In the genomic region with DNA sequence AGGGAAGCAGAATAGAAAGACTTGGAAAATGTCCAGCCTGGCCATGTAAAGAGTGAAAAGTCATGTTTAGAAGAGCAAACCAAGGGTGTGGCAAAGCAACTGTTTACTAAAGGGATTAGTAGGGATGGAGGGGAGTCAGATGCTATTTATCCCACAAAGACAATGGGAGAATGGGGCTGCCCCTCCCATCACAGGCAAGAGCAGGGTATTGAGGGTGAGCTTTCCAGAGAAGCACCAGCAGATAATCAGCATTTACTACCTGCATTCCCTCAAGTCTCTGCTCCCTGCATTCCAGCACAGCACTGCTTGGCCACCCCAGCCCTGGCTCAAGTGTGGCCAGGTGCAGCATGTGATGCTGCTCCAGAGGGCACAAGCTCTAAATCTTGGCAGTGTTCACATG, we compare ENCODE assay signal across 18 cellular contexts. TPM values are rescaled to one million over a fixed set of nuclear protein-coding genes. Genes with fewer than 3 reads are reported as not detected.
DNase-seq lines count a peak whose midpoint lies in the region; ATAC-seq, FAIRE-seq and TF ChIP-seq lines count a peak whose summit lies in the region.
"Had no signal": no experiment of that assay in that cellular context is flagged by ENCODE, and none has a peak within 500 bp of the region (broad histone marks: within the 10 kb centered on the region; RNA-seq: fewer than 3 reads in every experiment).

No MANE protein-coding gene starts in this region.

- no peaks in the 10 kb centered on the region for H3K36me3 ChIP-seq in HepG2 (replicated peaks in 1 of 2; ENCODE audit: control insufficient read depth in 1 of 2, insufficient read depth in 2 of 2, low read length in 2 of 2)
- no peaks in the 10 kb centered on the region for H3K36me3 ChIP-seq in right lobe of liver
- no peaks in the 10 kb centered on the region for H3K36me3 ChIP-seq in endodermal cell (ENCODE audit: control insufficient read depth, insufficient read depth, low read length)
- H3K36me3 ChIP-seq: BLaER1 had no signal

- H3K27me3 ChIP-seq in HepG2 (ENCODE audit: control insufficient read depth in 1 of 2, insufficient read depth in 2 of 2, low read length in 2 of 2) (no peaks in the 10 kb centered on the region), right lobe of liver (no peaks in the 10 kb centered on the region), endodermal cell (ENCODE audit: control insufficient read depth, insufficient read depth, low read length, poor library complexity, severe bottlenecking) (no peaks in the 10 kb centered on the region)
- H3K27me3 ChIP-seq: BLaER1 had no signal

- no peak overlapping the region for H3K4me3 Mint-ChIP-seq in endodermal cell
- no peak overlapping the region for H3K4me3 Mint-ChIP-seq in MCF 10A (ENCODE audit: unreplicated experiment)
- H3K4me3 Mint-ChIP-seq: CD8-positive, alpha-beta T cell had no signal

- ATAC-seq in HepG2 (peak; percentile 53), right lobe of liver (no peak), GM21367 (IDR thresholded peaks at IDR 0.05; ENCODE audit: unreplicated experiment) (no peak), GM18873 (IDR thresholded peaks at IDR 0.05; ENCODE audit: low FRiP score, unreplicated experiment) (no peak)
- ATAC-seq: CD8-positive, alpha-beta T cell; Right ventricle myocardium inferior had no signal

- TF ChIP-seq CTCF in HepG2 (CRISPR knock-in tag; IDR thresholded peaks at IDR 0.05): no peak
- no peak for TF ChIP-seq CTCF in right lobe of liver (IDR thresholded peaks at IDR 0.05)
- TF ChIP-seq CTCF in endodermal cell (conservative IDR thresholded peaks at IDR 0.05): no peak
- TF ChIP-seq CTCF in MCF 10A (IDR thresholded peaks at IDR 0.05; ENCODE audit: unreplicated experiment): no peak

- H3K9me3 ChIP-seq in HepG2 (ENCODE audit: low read length) (no peaks in the 10 kb centered on the region), right lobe of liver (no peaks in the 10 kb centered on the region), endodermal cell (ENCODE audit: control insufficient read depth, low read length) (peaks cover 7% of the 10 kb centered on the region)
- H3K9me3 ChIP-seq: BLaER1 had no signal

- H3K79me2 ChIP-seq in HepG2 (ENCODE audit: insufficient read depth, low read length): no peaks in the 10 kb centered on the region

- H3K4me3 ChIP-seq in HepG2 (replicated peaks in 1 of 3; ENCODE audit: insufficient read depth in 1 of 3, low read depth in 2 of 3, low read length in 3 of 3) (no peak overlapping the region), right lobe of liver (no peak overlapping the region), endodermal cell (ENCODE audit: low read length) (no peak overlapping the region)
- H3K4me3 ChIP-seq: BLaER1 had no signal

- H3K4me2 ChIP-seq in HepG2 (ENCODE audit: low read depth, low read length): no peak overlapping the region
- H3K4me2 ChIP-seq: BLaER1, KMS-11 had no signal

- DNase-seq in HepG2 (ENCODE audit: low spot score) (peak; percentile 37), right lobe of liver (no peak), NCI-H69 (lab: John Stamatoyannopoulos, UW) (peak; percentile 71), endodermal cell (peak; percentile 61), MCF 10A (ENCODE audit: unreplicated experiment) (no peak)
- DNase-seq in stimulated activated CD4-positive, alpha-beta T cell treated with anti-CD3 and anti-CD28 coated beads, Interleukin-12 subunit alpha, Interleukin-12 subunit beta, amount 100 ng/mL, for 4 hours: no peak
- DNase-seq: CD8-positive, alpha-beta T cell; NCI-H1048; NCI-H1436 treated with DMSO at 0.1 percent for 48 hours; NCI-H526; T-helper 1 cell had no signal

- in situ Hi-C loops in HepG2 (cut with HindIII; ENCODE audit: extremely low pct_ligation_motif_present, low pct_unique_long_range_greater_than_20kb): no loop called here

- H3K4me1 Mint-ChIP-seq in endodermal cell (peaks cover 14% of the 10 kb centered on the region), MCF 10A (ENCODE audit: insufficient read depth, unreplicated experiment) (no peaks in the 10 kb centered on the region)

- TF ChIP-seq POLR2A in HepG2 (IDR thresholded peaks at IDR 0.05; ENCODE audit: insufficient read depth in 1 of 2, low read depth in 2 of 2, low read length in 2 of 2): no peak
- TF ChIP-seq POLR2A in right lobe of liver (IDR thresholded peaks at IDR 0.05): no peak

- H3K36me3 Mint-ChIP-seq in endodermal cell (ENCODE audit: low read depth) (no peaks in the 10 kb centered on the region), MCF 10A (ENCODE audit: insufficient read depth, unreplicated experiment) (no peaks in the 10 kb centered on the region)
- H3K36me3 Mint-ChIP-seq: CD8-positive, alpha-beta T cell had no signal

- H3K4me1 ChIP-seq in HepG2 (ENCODE audit: insufficient read depth, low read length) (no peaks in the 10 kb centered on the region; the same call in 1 of the 2 replicates), right lobe of liver (no peaks in the 10 kb centered on the region), endodermal cell (ENCODE audit: control insufficient read depth, insufficient read depth, low read length) (peaks cover 4% of the 10 kb centered on the region)
- H3K4me1 ChIP-seq: BLaER1 had no signal

- POLR2A ChIA-PET in HepG2 (lab: Yijun Ruan, JAX) (no interaction called here), MCF 10A (lab: Yijun Ruan, JAX) (interaction anchor here (0.8 kb wide), 1 partner anchor 17 kb away, joined by 3 read pairs; no protein-coding TSS in a partner anchor)

- H3K27ac Mint-ChIP-seq in endodermal cell (peak overlapping the region; percentile 20), MCF 10A (ENCODE audit: low read depth, unreplicated experiment) (no peak overlapping the region)
- H3K27ac Mint-ChIP-seq: CD8-positive, alpha-beta T cell had no signal

- no peaks in the 10 kb centered on the region for H4K20me1 ChIP-seq in HepG2 (ENCODE audit: insufficient read depth, low read length)
- H4K20me1 ChIP-seq: BLaER1 had no signal

- TF ChIP-seq RAD21 in HepG2 (CRISPR knock-in tag; IDR thresholded peaks at IDR 0.05): no peak

- no peak for FAIRE-seq in HepG2 (lab: Jason Lieb, UNC)
- FAIRE-seq: GM12892, GM19239 had no signal

- TF ChIP-seq EP300 in HepG2 (IDR thresholded peaks at IDR 0.05; ENCODE audit: low read depth in 2 of 2, low read length in 2 of 2): no peak
- TF ChIP-seq EP300 in HepG2 (CRISPR knock-in tag; IDR thresholded peaks at IDR 0.05; ENCODE audit: borderline replicate concordance): no peak

- CTCF ChIA-PET in HepG2 (lab: Yijun Ruan, JAX; ENCODE audit: low intra/inter-chr PET ratio, low total read pairs): no interaction called here
- CTCF ChIA-PET in MCF 10A (lab: Yijun Ruan, JAX): interaction anchor here (0.6 to 1.2 kb wide), 2 partner anchors 12 to 21 kb away, joined by 4 read pairs; no protein-coding TSS in a partner anchor

- no peaks in the 10 kb centered on the region for H3K27me3 Mint-ChIP-seq in endodermal cell (ENCODE audit: insufficient read depth)
- no peaks in the 10 kb centered on the region for H3K27me3 Mint-ChIP-seq in MCF 10A (ENCODE audit: insufficient read depth, unreplicated experiment)

- intact Hi-C loops in HepG2 (cut with micrococcal nuclease; ENCODE audit: unreplicated experiment) (no loop called here), right lobe of liver (cut with DNase I) (no loop called here), MCF 10A (cut with micrococcal nuclease) (no loop called here)

- BruUV-seq in HepG2 (replicated peaks; lab: Mats Ljungman, UMichigan) (no TSS peak), MCF 10A (replicated peaks; lab: Mats Ljungman, UMichigan) (no TSS peak)

- H3K27ac ChIP-seq in HepG2 (ENCODE audit: extremely low read length, insufficient read depth, low read length) (no peak overlapping the region), right lobe of liver (no peak overlapping the region), endodermal cell (ENCODE audit: low read depth, low read length) (no peak overlapping the region)
- H3K27ac ChIP-seq: BLaER1, KMS-11 had no signal

- H3K9ac ChIP-seq in HepG2 (ENCODE audit: insufficient read depth, low read depth, low read length) (no peak overlapping the region), endodermal cell (ENCODE audit: extremely low read depth, low read length, poor library complexity, severe bottlenecking) (no peak overlapping the region)
- H3K9ac ChIP-seq: BLaER1, KMS-11 had no signal

- H2AFZ ChIP-seq in HepG2 (ENCODE audit: low read length): no peak overlapping the region

- H3K9me3 Mint-ChIP-seq in endodermal cell: peaks cover 13% of the 10 kb centered on the region
- H3K9me3 Mint-ChIP-seq in MCF 10A (ENCODE audit: unreplicated experiment): no peaks in the 10 kb centered on the region

RNA-seq across cellular contexts. Expression of gene QSER1, which starts 18.5 kb away (rescaled TPM):
- 17.3 and 46.6 TPM in 2 replicates for total RNA-seq in HepG2 (2016; rRNA removed; fragmentation: Illumina TruSeq; extraction: Trizol)
- 4.8 and 5.0 TPM in 2 replicates for total RNA-seq in HepG2 (2016; cell fraction: cytosol; rRNA removed; fragmentation: Illumina TruSeq; extraction: Trizol; ENCODE audit: low read depth)
- 15.6 and 43.0 TPM in 2 replicates for total RNA-seq in HepG2 (2016; cell fraction: insoluble cytoplasmic fraction; rRNA removed; fragmentation: Illumina TruSeq; extraction: Trizol)
- total RNA-seq in HepG2 (2016; cell fraction: membrane; rRNA removed; fragmentation: Illumina TruSeq; extraction: Trizol): 22.5 and 28.8 TPM in 2 replicates
- total RNA-seq in HepG2 (2016; cell fraction: nucleus; rRNA removed; fragmentation: Illumina TruSeq; extraction: Trizol): 34.3 and 37.9 TPM in 2 replicates
- 7.2 and 8.9 TPM in 2 replicates for polyA plus RNA-seq in HepG2 (2011; rRNA removed)
- polyA plus RNA-seq in HepG2 (2011; cell fraction: cytosol; rRNA removed): 3.4 and 6.2 TPM in 2 replicates
- polyA plus RNA-seq in HepG2 (2011; cell fraction: nucleus; rRNA removed): 9.4 and 9.5 TPM in 2 replicates
- polyA plus RNA-seq in HepG2 (2012): 10.3 and 11.4 TPM in 2 replicates
- polyA plus RNA-seq in HepG2 (2016; cell fraction: cytosol; fragmentation: Illumina TruSeq; extraction: Trizol; ENCODE audit: low read depth): 0.72 and 0.80 TPM in 2 replicates
- 23.3 and 24.6 TPM in 2 replicates for polyA plus RNA-seq in HepG2 (2016; cell fraction: insoluble cytoplasmic fraction; fragmentation: Illumina TruSeq; extraction: Trizol; ENCODE audit: low read depth)
- polyA plus RNA-seq in HepG2 (2016; cell fraction: membrane; fragmentation: Illumina TruSeq; extraction: Trizol; ENCODE audit: low read depth): 3.3 and 4.0 TPM in 2 replicates
- polyA plus RNA-seq in HepG2 (2016; cell fraction: nucleus; fragmentation: Illumina TruSeq; extraction: Trizol; ENCODE audit: insufficient read depth, low read depth): 22.8 and 23.9 TPM in 2 replicates
- 33.0 and 71.4 TPM in 2 replicates for polyA minus RNA-seq in HepG2 (2011; rRNA and poly(A)+ RNA removed; ENCODE audit: low replicate concordance)
- 26.7 and 34.0 TPM in 2 replicates for polyA minus RNA-seq in HepG2 (2011; cell fraction: cytosol; rRNA and poly(A)+ RNA removed)
- polyA minus RNA-seq in HepG2 (2011; cell fraction: nucleus; rRNA and poly(A)+ RNA removed): 50.7 and 52.3 TPM in 2 replicates
- 10 to 100 TPM in 5 of 6 experiments, 1 to 10 TPM in 1; 7.7 to 12.8 (median 11.0) TPM for total RNA-seq in right lobe of liver
- total RNA-seq in endodermal cell: 10 to 100 TPM; 66.5 to 82.0 TPM
- polyA plus RNA-seq in endodermal cell (2013, experiment 1 of 2): 40.1 TPM
- polyA plus RNA-seq in endodermal cell (2013, experiment 2 of 2): 40.0 TPM
- 34.0 and 39.3 TPM in 2 replicates for total RNA-seq in MCF 10A (2022)

RNA-seq across cellular contexts. Expression of gene PRRG4, which starts 44.4 kb away (rescaled TPM):
- total RNA-seq in HepG2 (2016; rRNA removed; fragmentation: Illumina TruSeq; extraction: Trizol) (0.86 and 0.95 TPM in 2 replicates), right lobe of liver (10 to 100 TPM in 3 of 6 experiments, 1 to 10 TPM in 3; 4.7 to 13.6 (median 9.5) TPM), endodermal cell (1 to 10 TPM; 2.9 to 3.7 TPM), MCF 10A (2022) (1.1 and 1.2 TPM in 2 replicates)
- total RNA-seq in HepG2 (2016; cell fraction: cytosol; rRNA removed; fragmentation: Illumina TruSeq; extraction: Trizol; ENCODE audit: low read depth): 0.10 and 0.18 TPM in 2 replicates
- 0.84 and 0.86 TPM in 2 replicates for total RNA-seq in HepG2 (2016; cell fraction: insoluble cytoplasmic fraction; rRNA removed; fragmentation: Illumina TruSeq; extraction: Trizol)
- total RNA-seq in HepG2 (2016; cell fraction: membrane; rRNA removed; fragmentation: Illumina TruSeq; extraction: Trizol): 0.76 and 0.87 TPM in 2 replicates
- 0.69 and 0.75 TPM in 2 replicates for total RNA-seq in HepG2 (2016; cell fraction: nucleus; rRNA removed; fragmentation: Illumina TruSeq; extraction: Trizol)
- polyA plus RNA-seq in HepG2 (2011; rRNA removed): 0.24 and 0.25 TPM in 2 replicates
- 0.08 and 0.27 TPM in 2 replicates for polyA plus RNA-seq in HepG2 (2011; cell fraction: cytosol; rRNA removed)
- 0.09 TPM in 1 of 2 replicates, not detected in the other for polyA plus RNA-seq in HepG2 (2011; cell fraction: nucleus; rRNA removed)
- polyA plus RNA-seq in HepG2 (2012): 0.13 and 0.53 TPM in 2 replicates
- 0.10 and 0.15 TPM in 2 replicates for polyA plus RNA-seq in HepG2 (2016; cell fraction: cytosol; fragmentation: Illumina TruSeq; extraction: Trizol; ENCODE audit: low read depth)
- 1.2 TPM in 2 replicates for polyA plus RNA-seq in HepG2 (2016; cell fraction: insoluble cytoplasmic fraction; fragmentation: Illumina TruSeq; extraction: Trizol; ENCODE audit: low read depth)
- 0.58 and 0.64 TPM in 2 replicates for polyA plus RNA-seq in HepG2 (2016; cell fraction: membrane; fragmentation: Illumina TruSeq; extraction: Trizol; ENCODE audit: low read depth)
- 1.1 TPM in 2 replicates for polyA plus RNA-seq in HepG2 (2016; cell fraction: nucleus; fragmentation: Illumina TruSeq; extraction: Trizol; ENCODE audit: insufficient read depth, low read depth)
- polyA minus RNA-seq in HepG2 (2011; rRNA and poly(A)+ RNA removed; ENCODE audit: low replicate concordance): 0.14 and 9.8 TPM in 2 replicates
- polyA minus RNA-seq in HepG2 (2011; cell fraction: cytosol; rRNA and poly(A)+ RNA removed): 0.18 and 0.40 TPM in 2 replicates
- polyA minus RNA-seq in HepG2 (2011; cell fraction: nucleus; rRNA and poly(A)+ RNA removed): 0.26 and 0.37 TPM in 2 replicates
- 0.25 TPM for polyA plus RNA-seq in endodermal cell (2013, experiment 1 of 2)
- polyA plus RNA-seq in endodermal cell (2013, experiment 2 of 2): 0.25 TPM

Comparison
In these comparisons a context has a peak if more than half of its experiments do, and no peak if none do; other contexts are left out.
1. DNase-seq: peak in HepG2 (single experiment), NCI-H69 (single experiment) and endodermal cell (single experiment); none in right lobe of liver (0 of 3), stimulated activated CD4-positive, alpha-beta T cell treated with anti-CD3 and anti-CD28 coated beads, Interleukin-12 subunit alpha, Interleukin-12 subunit beta, amount 100 ng/mL, for 4 hours (single experiment) and MCF 10A (single experiment).